Comparison of ENCODE assay signal across 10 cellular contexts in the genomic region with DNA sequence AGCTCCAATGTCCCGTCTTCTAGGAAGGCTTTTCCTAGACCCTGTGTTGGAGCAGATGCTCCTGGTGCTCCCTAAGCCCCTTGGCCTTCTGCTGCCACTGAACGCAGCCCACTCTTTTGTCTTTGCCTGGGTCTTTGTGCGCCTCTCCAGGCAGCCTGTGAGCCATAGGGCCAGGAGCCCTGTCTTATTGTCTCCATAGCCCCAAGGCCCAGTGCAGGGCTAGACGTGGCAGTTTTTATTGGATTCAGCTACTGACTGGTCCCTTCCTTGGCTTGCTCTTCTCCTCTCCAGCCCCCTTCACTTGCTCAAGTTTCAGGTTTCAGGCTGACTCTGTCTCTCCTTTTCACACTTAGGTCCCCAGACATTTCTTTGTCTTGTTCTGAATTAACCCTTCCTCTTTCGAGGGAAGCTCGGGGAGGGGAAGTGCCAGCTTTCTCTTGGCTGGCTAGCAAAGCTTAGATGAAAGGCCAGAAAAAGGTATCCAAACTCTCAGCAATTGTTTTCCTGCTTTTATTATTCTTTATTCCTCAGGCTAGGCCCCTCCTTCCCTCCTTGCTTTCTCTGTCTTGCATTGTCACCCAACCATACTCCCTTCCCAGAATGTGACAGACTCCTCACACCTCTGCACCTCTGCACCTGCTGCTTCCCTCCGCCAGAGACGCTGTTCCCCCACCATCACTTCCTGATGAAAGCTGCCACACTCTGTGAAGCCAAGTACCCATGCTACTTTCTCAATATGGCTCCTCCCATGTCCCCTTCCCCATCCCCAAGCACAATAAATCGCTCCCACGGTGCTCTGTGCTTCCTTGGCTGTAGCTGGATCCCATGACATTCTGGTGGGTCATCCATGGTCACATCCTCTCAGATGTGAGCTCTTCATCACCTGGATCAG.
A peak's percentile ranks its signal among the peaks of the same experiment; 100 is the strongest.
DNase-seq lines count a peak whose midpoint lies in the region; ATAC-seq and TF ChIP-seq lines count a peak whose summit lies in the region.
"Had no signal": no experiment of that assay in that cellular context is flagged by ENCODE, and none has a peak within 500 bp of the region (broad histone marks: within the 10 kb centered on the region; RNA-seq: fewer than 3 reads in every experiment).

No MANE protein-coding gene starts in this region.

- H4K20me1 ChIP-seq in BLaER1 (no peaks in the 10 kb centered on the region), SU-DHL-6 (ENCODE audit: low read depth, low read length) (no peaks in the 10 kb centered on the region)

- H3K9ac ChIP-seq in BLaER1 (no peak overlapping the region; the same call in 1 of the 2 replicates), SU-DHL-6 (ENCODE audit: low read length) (no peak overlapping the region)

- H3K9me3 ChIP-seq in BLaER1 (no peaks in the 10 kb centered on the region), SU-DHL-6 (ENCODE audit: insufficient read depth, low read length) (no peaks in the 10 kb centered on the region), ascending aorta (no peaks in the 10 kb centered on the region)

- intact Hi-C loops in ascending aorta (cut with DNase I): no loop called here

- no peak overlapping the region for H2AFZ ChIP-seq in SU-DHL-6 (ENCODE audit: low read depth, low read length, severe bottlenecking)

- ATAC-seq in GM19035 (IDR thresholded peaks at IDR 0.05; ENCODE audit: unreplicated experiment): peak; percentile 44
- ATAC-seq in HG03025 (IDR thresholded peaks at IDR 0.05; ENCODE audit: low FRiP score, unreplicated experiment): peak; percentile 52
- ATAC-seq: T-cell had no signal

- peak overlapping the region; percentile 60 for H3K27ac ChIP-seq in BLaER1
- no peak overlapping the region for H3K27ac ChIP-seq in SU-DHL-6 (ENCODE audit: low read depth, low read length)
- H3K27ac ChIP-seq in ascending aorta: no peak overlapping the region

- no peaks in the 10 kb centered on the region for H3K9me2 ChIP-seq in SU-DHL-6 (replicated peaks; ENCODE audit: insufficient read depth, low read length)

- H3K79me2 ChIP-seq in SU-DHL-6 (ENCODE audit: insufficient read depth, low read length): no peaks in the 10 kb centered on the region

- H3K27me3 ChIP-seq in BLaER1: no peaks in the 10 kb centered on the region
- H3K27me3 ChIP-seq in SU-DHL-6 (ENCODE audit: low read length): no peaks in the 10 kb centered on the region
- H3K27me3 ChIP-seq in ascending aorta: no peaks in the 10 kb centered on the region

- H3K4me3 ChIP-seq in BLaER1: no peak overlapping the region
- no peak overlapping the region for H3K4me3 ChIP-seq in SU-DHL-6 (ENCODE audit: insufficient read depth, low read length, poor library complexity, severe bottlenecking)
- no peak overlapping the region for H3K4me3 ChIP-seq in ascending aorta

- H3K4me1 ChIP-seq in BLaER1: peaks cover 68% of the 10 kb centered on the region
- H3K4me1 ChIP-seq in ascending aorta: peaks cover 4 to 12% of the 10 kb centered on the region in 2 donors

- DNase-seq in mucosa of gallbladder (ENCODE audit: low spot score) (no peak), islet precursor cell (no peak), ascending aorta (ENCODE audit: low spot score in 2 of 2) (no peak), GDM1 (lab: John Stamatoyannopoulos, UW) (no peak)
- DNase-seq: amniotic stem cell had no signal

- H3K36me3 ChIP-seq in BLaER1: no peaks in the 10 kb centered on the region
- H3K36me3 ChIP-seq in SU-DHL-6 (ENCODE audit: low read length): no peaks in the 10 kb centered on the region
- H3K36me3 ChIP-seq in ascending aorta: no peaks in the 10 kb centered on the region

- peak; percentile 78 for TF ChIP-seq CTCF in SU-DHL-6 (IDR thresholded peaks at IDR 0.05; ENCODE audit: insufficient read depth, low read length, poor library complexity, severe bottlenecking)
- no peak for TF ChIP-seq CTCF in ascending aorta (IDR thresholded peaks at IDR 0.05)

- H3K4me2 ChIP-seq in BLaER1 (peak overlapping the region; percentile 64), SU-DHL-6 (ENCODE audit: low read depth, low read length, poor library complexity, severe bottlenecking) (no peak overlapping the region)

- no peaks in the 10 kb centered on the region for H3F3A ChIP-seq in SU-DHL-6 (ENCODE audit: insufficient read depth)
